In genomic region chr11:134505125-134505524, GRCh38 we compare ENCODE assay signal across 9 cellular contexts.
"Had no signal": no experiment of that assay in that cellular context is flagged by ENCODE, and none has a peak within 500 bp of the region (broad histone marks: within the 10 kb centered on the region; RNA-seq: fewer than 3 reads in every experiment).

No MANE protein-coding gene starts in this region.

- H3K4me3 ChIP-seq: GM23248, HAP-1 had no signal

- H3K36me3 ChIP-seq: HAP-1 had no signal

- H3K4me3 Mint-ChIP-seq: HFFc6 had no signal

- H3K9ac ChIP-seq: GM23248 had no signal

- DNase-seq: GM23248, GOT3, H7, HFFc6 had no signal

- H3K9me3 Mint-ChIP-seq: IgD-negative memory B cell had no signal

- ATAC-seq: HCT116, HepG2 had no signal

- H3K36me3 Mint-ChIP-seq: IgD-negative memory B cell had no signal

- H3K27ac ChIP-seq: GM23248, HL-60 had no signal

- H3K27ac Mint-ChIP-seq: HFFc6, IgD-negative memory B cell had no signal

- H2AFZ ChIP-seq: GM23248 had no signal

- H3K4me1 ChIP-seq: HAP-1 had no signal

- H3K9me3 ChIP-seq: HAP-1 had no signal
